17 cellular contexts compared by ENCODE assay signal in the genomic region with DNA sequence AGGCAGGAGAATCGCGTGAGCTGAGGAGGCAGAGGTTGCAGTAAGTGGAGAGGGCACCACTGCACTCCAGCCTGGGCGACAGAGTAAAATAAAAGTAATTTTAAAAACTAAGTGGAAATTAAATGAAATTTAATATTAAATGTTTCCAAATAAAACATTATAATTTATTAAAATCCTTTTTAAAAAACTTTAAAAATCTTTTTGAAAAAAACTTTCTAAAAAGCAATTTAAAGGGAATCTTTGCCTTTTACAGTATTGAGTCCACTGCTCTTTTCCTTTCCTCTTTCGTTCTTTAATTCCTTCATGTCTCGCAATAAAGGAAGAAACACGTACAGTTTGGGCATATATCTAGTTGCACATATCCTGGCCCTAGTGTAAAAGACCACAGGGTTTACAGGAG.
DNase-seq lines count a peak whose midpoint lies in the region; ATAC-seq and TF ChIP-seq lines count a peak whose summit lies in the region.
"Had no signal": no experiment of that assay in that cellular context is flagged by ENCODE, and none has a peak within 500 bp of the region (broad histone marks: within the 10 kb centered on the region; RNA-seq: fewer than 3 reads in every experiment).

No MANE protein-coding gene starts in this region.

- H3K79me2 ChIP-seq in KMS-11 (ENCODE audit: insufficient read depth, low read depth), result no peaks in the 10 kb centered on the region
- no peaks in the 10 kb centered on the region for H3K79me2 ChIP-seq in trophoblast cell (ENCODE audit: control insufficient read depth, insufficient read depth, low read length, poor library complexity)

- TF ChIP-seq CTCF in AG09309 (IDR thresholded peaks at IDR 0.05; ENCODE audit: control insufficient read depth, insufficient read depth, low read depth, low read length, missing control alignments) (no peak), KMS-11 (conservative IDR thresholded peaks at IDR 0.05; ENCODE audit: low read depth, low read length) (no peak), epithelial cell of proximal tubule (conservative IDR thresholded peaks at IDR 0.05; ENCODE audit: low read depth, low read length) (no peak), GM10266 (IDR thresholded peaks at IDR 0.05; ENCODE audit: control insufficient read depth, insufficient read depth, low read depth, missing control alignments) (no peak)

- H2BK5ac ChIP-seq in trophoblast cell (ENCODE audit: low read depth, low read length, poor library complexity), result no peak overlapping the region

- H3K9ac ChIP-seq in KMS-11 (no peak overlapping the region), trophoblast cell (ENCODE audit: low read length) (no peak overlapping the region)
- H3K9ac ChIP-seq: neural progenitor cell had no signal

- no peak overlapping the region for H2BK12ac ChIP-seq in trophoblast cell (ENCODE audit: low read length)

- peaks cover 6% of the 10 kb centered on the region for H3K9me3 ChIP-seq in trophoblast cell (ENCODE audit: insufficient read depth, low read depth, low read length)
- H3K9me3 ChIP-seq: adrenal gland, right atrium auricular region, stomach had no signal

- peak overlapping the region; percentile 47; the same call in 1 of the 2 replicates for H2AFZ ChIP-seq in KMS-11 (ENCODE audit: low read depth)
- no peak overlapping the region for H2AFZ ChIP-seq in trophoblast cell (ENCODE audit: insufficient read depth, low read length, poor library complexity)
- H2AFZ ChIP-seq: neural progenitor cell had no signal

- no peak overlapping the region for H3K18ac ChIP-seq in trophoblast cell (ENCODE audit: low read length)

- no peak overlapping the region for H3K14ac ChIP-seq in trophoblast cell (ENCODE audit: low read length)

- H3K79me1 ChIP-seq in trophoblast cell (ENCODE audit: low read length), result peaks cover 8% of the 10 kb centered on the region

- H3K4me2 ChIP-seq in KMS-11, result no peak overlapping the region
- no peak overlapping the region for H3K4me2 ChIP-seq in trophoblast cell (ENCODE audit: low read length)
- H3K4me2 ChIP-seq: neural progenitor cell had no signal

- H3K27ac ChIP-seq in KMS-11 (no peak overlapping the region), trophoblast cell (ENCODE audit: low read depth, low read length) (no peak overlapping the region)
- H3K27ac ChIP-seq: adrenal gland, neural progenitor cell, right atrium auricular region, stomach had no signal

- H3K23ac ChIP-seq in trophoblast cell (ENCODE audit: low read length), result no peak overlapping the region

- DNase-seq in AG09309 (ENCODE audit: low read depth), result no peak
- no peak for DNase-seq in epithelial cell of proximal tubule (ENCODE audit: low read depth)
- DNase-seq in trophoblast cell, result no peak
- no peak for DNase-seq in hepatic stellate cell (ENCODE audit: low spot score)
- no peak for DNase-seq in GM10266 (ENCODE audit: extremely low spot score)
- DNase-seq: activated B cell treated with CpG ODN at 0.5 μM for 24 hours; effector CD4-positive, alpha-beta T cell; NCI-H1048; NCI-H2029 treated with DMSO at 0.1 percent for 48 hours had no signal

- H4K12ac ChIP-seq in trophoblast cell (ENCODE audit: low read depth, low read length), result no peak overlapping the region

- peak overlapping the region; percentile 14 for H2BK120ac ChIP-seq in trophoblast cell (ENCODE audit: insufficient read depth, low read length, poor library complexity)

- H4K8ac ChIP-seq in trophoblast cell (ENCODE audit: low read depth, low read length), result no peak overlapping the region

- no peaks in the 10 kb centered on the region for H3K27me3 ChIP-seq in KMS-11 (ENCODE audit: insufficient read depth, low read depth)
- H3K27me3 ChIP-seq in trophoblast cell (ENCODE audit: insufficient read depth, low read length), result no peaks in the 10 kb centered on the region
- H3K27me3 ChIP-seq: adrenal gland, neural progenitor cell, right atrium auricular region had no signal

- H3K4me1 ChIP-seq in KMS-11 (ENCODE audit: low read depth, poor library complexity, severe bottlenecking) (no peaks in the 10 kb centered on the region), trophoblast cell (ENCODE audit: control insufficient read depth in 1 of 2, insufficient read depth in 2 of 2, low read length in 2 of 2) (peaks cover 3 to 7% of the 10 kb centered on the region in 2 experiments)
- H3K4me1 ChIP-seq: adrenal gland, neural progenitor cell, right atrium auricular region had no signal

- H3K4ac ChIP-seq in trophoblast cell (ENCODE audit: low read depth, low read length), result no peak overlapping the region

- H3K4me3 ChIP-seq in AG09309 (ENCODE audit: control insufficient read depth, low read depth, low read length) (peak overlapping the region; percentile 4; the same call in 1 of the 2 replicates), KMS-11 (IDR thresholded peaks at IDR 0.05; ENCODE audit: insufficient read depth, low read depth, low read length) (no peak overlapping the region), epithelial cell of proximal tubule (ENCODE audit: low read depth, low read length) (peak overlapping the region; percentile 31), trophoblast cell (ENCODE audit: low read depth, low read length) (no peak overlapping the region)
- H3K4me3 ChIP-seq: adrenal gland, K562, neural progenitor cell, right atrium auricular region had no signal

- H2AK5ac ChIP-seq in trophoblast cell (ENCODE audit: low read length), result no peak overlapping the region

- peak overlapping the region; percentile 69 for H4K91ac ChIP-seq in trophoblast cell (ENCODE audit: low read depth, low read length)

- no peaks in the 10 kb centered on the region for H4K20me1 ChIP-seq in KMS-11 (ENCODE audit: insufficient read depth)

- WGBS in trophoblast cell (ENCODE audit: extremely low coverage, insufficient coverage, insufficient read length), result no CpG with 5 or more reads among the region's 6 CpGs

- H3K36me3 ChIP-seq in KMS-11 (ENCODE audit: insufficient read depth) (no peaks in the 10 kb centered on the region), trophoblast cell (ENCODE audit: control insufficient read depth in 1 of 2, insufficient read depth in 2 of 2, low read length in 2 of 2) (no peaks in the 10 kb centered on the region)
- H3K36me3 ChIP-seq: adrenal gland, neural progenitor cell, right atrium auricular region, stomach had no signal

- ATAC-seq in HG03457 (IDR thresholded peaks at IDR 0.05; ENCODE audit: unreplicated experiment) (no peak), HG02623 (IDR thresholded peaks at IDR 0.05; ENCODE audit: unreplicated experiment) (no peak)

Comparison
In these comparisons a context has a peak if more than half of its experiments do, and no peak if none do; other contexts are left out.
1. H3K4me3 ChIP-seq: peak in AG09309 (single experiment) and epithelial cell of proximal tubule (single experiment); none in KMS-11 (single experiment) and trophoblast cell (single experiment).